ENCODE assay signal across 1 cellular context in the genomic region with DNA sequence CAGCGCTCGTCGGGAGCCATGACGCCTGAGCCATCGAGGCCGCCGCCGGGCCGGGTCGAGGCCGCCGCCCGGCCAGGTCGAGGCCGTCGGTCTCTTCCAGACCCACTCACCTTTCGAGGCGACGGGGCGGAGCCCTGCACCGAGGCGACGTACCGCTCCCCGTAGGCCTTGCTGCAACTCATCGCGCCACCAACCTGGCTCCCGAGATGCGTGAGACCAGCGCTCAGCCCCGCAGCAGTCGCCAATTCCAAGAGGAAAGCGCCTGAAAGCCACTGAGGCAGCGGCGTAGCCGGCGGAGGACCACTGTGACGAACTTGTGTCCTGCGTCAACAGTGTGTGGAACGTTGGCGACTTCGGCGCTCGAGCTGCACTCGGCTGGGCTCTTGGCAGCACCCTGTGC. TPM values are rescaled to one million over a fixed set of nuclear protein-coding genes. Genes with fewer than 3 reads are reported as not detected.
"Had no signal": no experiment of that assay in that cellular context is flagged by ENCODE, and none has a peak within 500 bp of the region (broad histone marks: within the 10 kb centered on the region; RNA-seq: fewer than 3 reads in every experiment).

A gene (minus strand): TSS at position 307 of the 400 bp plus-strand sequence. CDS start 125 bp downstream, at position 182.

RNA-seq across cellular contexts. Expression of the gene that starts here (rescaled TPM):
- total RNA-seq: osteocyte had no signal
